ENCODE assay signal across 13 cellular contexts in the genomic region with DNA sequence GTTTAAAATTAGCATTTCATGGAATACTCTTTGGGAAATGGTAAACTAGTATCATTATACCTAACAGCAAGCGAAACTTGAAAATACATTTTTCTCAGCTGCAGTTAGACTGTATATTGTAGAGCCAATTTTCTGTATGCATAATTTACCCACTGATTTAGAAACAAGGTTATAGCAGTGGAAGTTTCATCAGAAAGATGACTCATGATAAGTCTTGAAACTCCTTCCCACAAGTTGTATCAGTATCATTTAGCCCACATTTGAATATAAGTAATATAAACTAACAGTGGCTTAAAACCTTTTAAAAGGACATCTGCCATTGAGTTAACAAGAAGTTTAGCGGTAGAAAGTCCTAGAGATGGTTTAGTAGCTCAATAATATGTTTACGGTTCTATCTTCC.
A peak's percentile ranks its signal among the peaks of the same experiment; 100 is the strongest.
DNase-seq lines count a peak whose midpoint lies in the region; ATAC-seq and TF ChIP-seq lines count a peak whose summit lies in the region.
"Had no signal": no experiment of that assay in that cellular context is flagged by ENCODE, and none has a peak within 500 bp of the region (broad histone marks: within the 10 kb centered on the region; RNA-seq: fewer than 3 reads in every experiment).

No MANE protein-coding gene starts in this region.

- H3K4me3 Mint-ChIP-seq in HFFc6 = no peak overlapping the region
- H3K4me3 Mint-ChIP-seq: activated naive CD8-positive, alpha-beta T cell; natural killer cell treated with Interleukin-12 subunit alpha and Interleukin-12 subunit beta and Interleukin-15 and Interleukin-18, amount 100 ng/mL, for 72 hours had no signal

- peak overlapping the region; percentile 52 for H3K4me3 ChIP-seq in ACC112 (ENCODE audit: low read depth, low read length)

- no peaks in the 10 kb centered on the region for H3K27me3 ChIP-seq in ACC112 (ENCODE audit: insufficient read depth, low read length)

- peaks cover 1% of the 10 kb centered on the region; the same call in 1 of the 2 replicates for H3K27me3 Mint-ChIP-seq in HFFc6 (ENCODE audit: insufficient read depth)
- H3K27me3 Mint-ChIP-seq: activated naive CD8-positive, alpha-beta T cell; natural killer cell treated with Interleukin-12 subunit alpha and Interleukin-12 subunit beta and Interleukin-15 and Interleukin-18, amount 100 ng/mL, for 72 hours had no signal

- H3K27ac Mint-ChIP-seq in HFFc6 = 0 out of 2 replicates have a peak overlapping the region, but pooled peaks have one; percentile 45
- H3K27ac Mint-ChIP-seq: activated naive CD8-positive, alpha-beta T cell; natural killer cell treated with Interleukin-12 subunit alpha and Interleukin-12 subunit beta and Interleukin-15 and Interleukin-18, amount 100 ng/mL, for 72 hours had no signal

- no peaks in the 10 kb centered on the region for H3K9me3 Mint-ChIP-seq in HFFc6

- DNase-seq in HFFc6 (no peak), fibroblast of the conjunctiva (ENCODE audit: low read depth) (peak; percentile 72), SKM-1 treated with dmso at 0.1 percent for 144 hours (lab: John Stamatoyannopoulos, UW; ENCODE audit: unreplicated experiment) (no peak), NCI-H69 (lab: John Stamatoyannopoulos, UW) (no peak), GM20000 (ENCODE audit: low spot score) (no peak), UCSD-AML1 (lab: John Stamatoyannopoulos, UW; ENCODE audit: unreplicated experiment) (no peak)
- DNase-seq: left cardiac atrium, NCI-H345 had no signal

- no peaks in the 10 kb centered on the region for H3K79me2 ChIP-seq in ACC112 (ENCODE audit: control insufficient read depth, insufficient read depth, low read length, unreplicated experiment)

- H2AFZ ChIP-seq in ACC112 (ENCODE audit: low read length, unreplicated experiment) = peak overlapping the region; percentile 73

- peak overlapping the region; percentile 91 for H3K27ac ChIP-seq in ACC112 (ENCODE audit: low read depth, low read length)

- H3K36me3 ChIP-seq in ACC112 (ENCODE audit: insufficient read depth, low read length) = 0 out of 2 replicates have a peak, but pooled peaks cover 3% of the 10 kb centered on the region

- peaks cover 35% of the 10 kb centered on the region for H3K4me1 ChIP-seq in ACC112 (ENCODE audit: control insufficient read depth, insufficient read depth, low read length, unreplicated experiment)

- H3K36me3 Mint-ChIP-seq in HFFc6 (ENCODE audit: low read depth) = no peaks in the 10 kb centered on the region
- H3K36me3 Mint-ChIP-seq: activated naive CD8-positive, alpha-beta T cell had no signal

- no peak for TF ChIP-seq CTCF in HFFc6 (IDR thresholded peaks at IDR 0.05)
- no peak for TF ChIP-seq CTCF in GM20000 (IDR thresholded peaks at IDR 0.05; ENCODE audit: extremely low read depth, missing control alignments)

- peaks cover 12% of the 10 kb centered on the region; the same call in 1 of the 2 replicates for H3K4me1 Mint-ChIP-seq in HFFc6 (ENCODE audit: low read depth)

- ATAC-seq in SK-N-SH treated with all-trans-retinoic acid at 6 μM for 48 hours = 0 out of 3 replicates have a peak, but pooled peaks have one; percentile 26
- ATAC-seq: natural killer cell treated with Interleukin-12 subunit alpha and Interleukin-12 subunit beta and Interleukin-15 and Interleukin-18, amount 100 ng/mL, for 72 hours; Right ventricle myocardium inferior had no signal

TF ChIP-seq in SK-N-SH treated with all-trans-retinoic acid at 6 μM for 48 hours, 23 proteins besides CTCF, POLR2A, EP300 and RAD21:
- TF ChIP-seq, protein P1, sequence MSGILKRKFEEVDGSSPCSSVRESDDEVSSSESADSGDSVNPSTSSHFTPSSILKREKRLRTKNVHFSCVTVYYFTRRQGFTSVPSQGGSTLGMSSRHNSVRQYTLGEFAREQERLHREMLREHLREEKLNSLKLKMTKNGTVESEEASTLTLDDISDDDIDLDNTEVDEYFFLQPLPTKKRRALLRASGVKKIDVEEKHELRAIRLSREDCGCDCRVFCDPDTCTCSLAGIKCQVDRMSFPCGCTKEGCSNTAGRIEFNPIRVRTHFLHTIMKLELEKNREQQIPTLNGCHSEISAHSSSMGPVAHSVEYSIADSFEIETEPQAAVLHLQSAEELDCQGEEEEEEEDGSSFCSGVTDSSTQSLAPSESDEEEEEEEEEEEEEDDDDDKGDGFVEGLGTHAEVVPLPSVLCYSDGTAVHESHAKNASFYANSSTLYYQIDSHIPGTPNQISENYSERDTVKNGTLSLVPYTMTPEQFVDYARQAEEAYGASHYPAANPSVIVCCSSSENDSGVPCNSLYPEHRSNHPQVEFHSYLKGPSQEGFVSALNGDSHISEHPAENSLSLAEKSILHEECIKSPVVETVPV (CRISPR knock-in tag; IDR thresholded peaks at IDR 0.05) = no peak
- TF ChIP-seq TOX (CRISPR knock-in tag; IDR thresholded peaks at IDR 0.05; ENCODE audit: borderline replicate concordance) (no peak), ZC3H10 (CRISPR knock-in tag; IDR thresholded peaks at IDR 0.05) (no peak), PATZ1 (CRISPR knock-in tag; IDR thresholded peaks at IDR 0.05; ENCODE audit: borderline replicate concordance) (no peak), ZNF70 (CRISPR knock-in tag; IDR thresholded peaks at IDR 0.05) (no peak), ESRRG (CRISPR knock-in tag; IDR thresholded peaks at IDR 0.05) (no peak), TCF4 (CRISPR knock-in tag; IDR thresholded peaks at IDR 0.05; ENCODE audit: borderline replicate concordance) (no peak), ZFP30 (CRISPR knock-in tag; IDR thresholded peaks at IDR 0.05) (no peak), CSDC2 (CRISPR knock-in tag; IDR thresholded peaks at IDR 0.05) (no peak), SNAI2 (CRISPR knock-in tag; IDR thresholded peaks at IDR 0.05) (no peak), ZNF8 (CRISPR knock-in tag; IDR thresholded peaks at IDR 0.05) (no peak), GLIS3 (CRISPR knock-in tag; IDR thresholded peaks at IDR 0.05) (no peak), ZNF565 (CRISPR knock-in tag; conservative IDR thresholded peaks at IDR 0.05; ENCODE audit: low read depth) (no peak), PPARA (CRISPR knock-in tag; IDR thresholded peaks at IDR 0.05; ENCODE audit: borderline replicate concordance) (no peak), RARB (CRISPR knock-in tag; IDR thresholded peaks at IDR 0.05) (no peak), ISL1 (CRISPR knock-in tag; IDR thresholded peaks at IDR 0.05) (no peak), ARNTL (CRISPR knock-in tag; IDR thresholded peaks at IDR 0.05; ENCODE audit: borderline replicate concordance, low read depth) (no peak)
- TF ChIP-seq, protein P2, sequence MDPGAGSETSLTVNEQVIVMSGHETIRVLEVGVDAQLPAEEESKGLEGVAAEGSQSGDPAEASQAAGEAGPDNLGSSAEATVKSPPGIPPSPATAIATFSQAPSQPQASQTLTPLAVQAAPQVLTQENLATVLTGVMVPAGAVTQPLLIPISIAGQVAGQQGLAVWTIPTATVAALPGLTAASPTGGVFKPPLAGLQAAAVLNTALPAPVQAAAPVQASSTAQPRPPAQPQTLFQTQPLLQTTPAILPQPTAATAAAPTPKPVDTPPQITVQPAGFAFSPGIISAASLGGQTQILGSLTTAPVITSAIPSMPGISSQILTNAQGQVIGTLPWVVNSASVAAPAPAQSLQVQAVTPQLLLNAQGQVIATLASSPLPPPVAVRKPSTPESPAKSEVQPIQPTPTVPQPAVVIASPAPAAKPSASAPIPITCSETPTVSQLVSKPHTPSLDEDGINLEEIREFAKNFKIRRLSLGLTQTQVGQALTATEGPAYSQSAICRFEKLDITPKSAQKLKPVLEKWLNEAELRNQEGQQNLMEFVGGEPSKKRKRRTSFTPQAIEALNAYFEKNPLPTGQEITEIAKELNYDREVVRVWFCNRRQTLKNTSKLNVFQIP (CRISPR knock-in tag; IDR thresholded peaks at IDR 0.05; ENCODE audit: borderline replicate concordance, low read depth) = no peak
